ENCODE assay signal across 18 cellular contexts in genomic region chr4:23268072-23268771, GRCh38.
DNase-seq lines count a peak whose midpoint lies in the region; FAIRE-seq and TF ChIP-seq lines count a peak whose summit lies in the region.
"Had no signal": no experiment of that assay in that cellular context is flagged by ENCODE, and none has a peak within 500 bp of the region (broad histone marks: within the 10 kb centered on the region; RNA-seq: fewer than 3 reads in every experiment).

No MANE protein-coding gene starts in this region.

- H3K27ac ChIP-seq in kidney (ENCODE audit: low read depth in 2 of 2, low read length in 2 of 2): peak overlapping the region in 1 of 2 donors; percentile 8
- H3K27ac ChIP-seq: 22Rv1, SJSA1 had no signal

- no peaks in the 10 kb centered on the region for H3K36me3 ChIP-seq in kidney (ENCODE audit: control insufficient read depth in 1 of 2, insufficient read depth in 2 of 2, low read length in 2 of 2)
- H3K36me3 ChIP-seq: SJSA1 had no signal

- no peaks in the 10 kb centered on the region for H3K9me3 ChIP-seq in kidney (ENCODE audit: control insufficient read depth in 1 of 2, low read length in 2 of 2)
- H3K9me3 ChIP-seq: SJSA1 had no signal

- no peaks in the 10 kb centered on the region for H3K4me1 ChIP-seq in kidney (ENCODE audit: control insufficient read depth in 1 of 2, insufficient read depth in 1 of 2, low read depth in 1 of 2, low read length in 2 of 2)
- H3K4me1 ChIP-seq: SJSA1 had no signal

- no peak for TF ChIP-seq CTCF in kidney (IDR thresholded peaks at IDR 0.05; ENCODE audit: borderline replicate concordance, extremely low read depth, insufficient read depth)

- peak; percentile 9 for DNase-seq in DMS53 (lab: John Stamatoyannopoulos, UW)
- DNase-seq in DMS53 treated with DMSO at 0.1 percent for 48 hours (lab: John Stamatoyannopoulos, UW; ENCODE audit: unreplicated experiment): no peak
- peak; percentile 66 for DNase-seq in NCI-H69 (lab: John Stamatoyannopoulos, UW)
- no peak for DNase-seq in kidney
- DNase-seq in renal cortical epithelial cell (ENCODE audit: low read depth): peak; percentile 81
- no peak for DNase-seq in GDM1 (lab: John Stamatoyannopoulos, UW)
- no peak for DNase-seq in activated T-cell treated with anti-CD3 and anti-CD28 coated beads for 4 hours
- no peak for DNase-seq in D341Med (ENCODE audit: low spot score)
- DNase-seq: H9, KG1, NCI-H1092, NCI-H187, NCI-H2171, NCI-H446, NCI-H526 treated with DMSO at 0.1 percent for 48 hours had no signal

- peak; percentile 35 for FAIRE-seq in kidney (lab: Jason Lieb, UNC)
- FAIRE-seq: GM12878 had no signal

- no peak overlapping the region for H3K9ac ChIP-seq in kidney (ENCODE audit: low read length in 2 of 2)

- peak overlapping the region in 1 of 2 donors; percentile 23 for H3K4me3 ChIP-seq in kidney (ENCODE audit: low read length in 2 of 2)
- H3K4me3 ChIP-seq: GM12878, SJSA1 had no signal

- intact Hi-C loops in kidney (cut with DNase I): no loop called here

Comparison
In these comparisons a context has a peak if more than half of its experiments do, and no peak if none do; other contexts are left out.
1. DNase-seq: peak in DMS53 (single experiment), NCI-H69 (single experiment) and renal cortical epithelial cell (single experiment); none in DMS53 treated with DMSO at 0.1 percent for 48 hours (single experiment), kidney (single experiment), GDM1 (single experiment), activated T-cell treated with anti-CD3 and anti-CD28 coated beads for 4 hours (single experiment) and D341Med (single experiment).